In genomic region chr6:20313086-20313485, GRCh38 we compare ENCODE assay signal across 24 cellular contexts.
"Had no signal": no experiment of that assay in that cellular context is flagged by ENCODE, and none has a peak within 500 bp of the region (broad histone marks: within the 10 kb centered on the region; RNA-seq: fewer than 3 reads in every experiment).

No MANE protein-coding gene starts in this region.

- ATAC-seq: activated CD4-positive, alpha-beta T cell treated with anti-CD3 and anti-CD28 coated beads for 36 hours; activated T-cell treated with anti-CD3 and anti-CD28 coated beads, Interleukin-2, amount 50 U/mL, for 72 hours; gastroesophageal sphincter; natural killer cell treated with Interleukin-12 subunit alpha and Interleukin-12 subunit beta and Interleukin-15 and Interleukin-18, amount 100 ng/mL, for 72 hours; stimulated activated naive CD8-positive, alpha-beta T cell treated with anti-CD3 and anti-CD28 coated beads, Interleukin-15, Interleukin-2, amounts not matched to agents 100 U/mL and 50 U/mL, for 24 hours; WTC11 had no signal

- H3K4me3 ChIP-seq: coronary artery, gastroesophageal sphincter, left ventricle myocardium inferior, spleen, tibial artery had no signal

- H3K4me3 Mint-ChIP-seq: activated CD4-positive, alpha-beta T cell treated with anti-CD3 and anti-CD28 coated beads for 36 hours; activated naive CD4-positive, alpha-beta T cell treated with anti-CD3 and anti-CD28 coated beads, Interleukin-2, amount 10 ng/mL, durations not matched to agents 7 days and 5 days; activated T-cell treated with anti-CD3 and anti-CD28 coated beads, Interleukin-2, amount 50 U/mL, for 72 hours; endodermal cell; natural killer cell treated with Interleukin-12 subunit alpha and Interleukin-12 subunit beta and Interleukin-15 and Interleukin-18, amount 100 ng/mL, for 72 hours; WTC11 had no signal

- H3K27me3 ChIP-seq: gastroesophageal sphincter, spleen had no signal

- H3K36me3 ChIP-seq: gastroesophageal sphincter, left ventricle myocardium inferior, spleen, tibial artery had no signal

- H3K27ac ChIP-seq: coronary artery, epithelial cell of prostate, gastroesophageal sphincter, left ventricle myocardium inferior, spleen, tibial artery had no signal

- H3K4me1 Mint-ChIP-seq: activated CD4-positive, alpha-beta T cell treated with anti-CD3 and anti-CD28 coated beads for 36 hours; WTC11 had no signal

- H3K4me1 ChIP-seq: gastroesophageal sphincter, left ventricle myocardium inferior, spleen, tibial artery had no signal

- H3K27ac Mint-ChIP-seq: activated CD4-positive, alpha-beta T cell treated with anti-CD3 and anti-CD28 coated beads for 36 hours; activated naive CD4-positive, alpha-beta T cell treated with anti-CD3 and anti-CD28 coated beads, Interleukin-2, amount 10 ng/mL, durations not matched to agents 7 days and 5 days; activated T-cell treated with anti-CD3 and anti-CD28 coated beads, Interleukin-2, amount 50 U/mL, for 72 hours; endodermal cell; natural killer cell treated with Interleukin-12 subunit alpha and Interleukin-12 subunit beta and Interleukin-15 and Interleukin-18, amount 100 ng/mL, for 72 hours; progenitor cell of endocrine pancreas; WTC11 had no signal

- FAIRE-seq: bronchial epithelial cell had no signal

- DNase-seq: activated CD4-positive, alpha-beta T cell treated with anti-CD3 and anti-CD28 coated beads for 36 hours; activated CD4-positive, alpha-beta T cell treated with anti-CD3 and anti-CD28 coated beads, Interleukin-2, amount 50 U/mL, for 4 hours; activated effector memory CD4-positive, alpha-beta T cell treated with Interleukin-2 at 50 U/mL for 16 hours; activated naive CD4-positive, alpha-beta T cell treated with anti-CD3 and anti-CD28 coated beads, Interleukin-2, amount 10 ng/mL, durations not matched to agents 7 days and 5 days; activated T-cell treated with anti-CD3 and anti-CD28 coated beads, Interleukin-2, amount 50 U/mL, for 72 hours; amygdala; endodermal cell; head of caudate nucleus; hypothalamus; left ventricle myocardium inferior; midbrain; retina; spleen; stimulated activated CD4-positive, alpha-beta T cell treated with anti-CD3 and anti-CD28 coated beads, Interleukin-4, amount 100 ng/mL, for 1 hour; stimulated activated naive CD8-positive, alpha-beta T cell treated with anti-CD3 and anti-CD28 coated beads, Interleukin-15, Interleukin-2, amounts not matched to agents 100 U/mL and 50 U/mL, for 24 hours; T-helper 9 cell; tibial artery had no signal

- H3K9me3 ChIP-seq: gastroesophageal sphincter, left ventricle myocardium inferior, tibial artery had no signal
